Comparison of ENCODE assay signal across 8 cellular contexts in the genomic region with DNA sequence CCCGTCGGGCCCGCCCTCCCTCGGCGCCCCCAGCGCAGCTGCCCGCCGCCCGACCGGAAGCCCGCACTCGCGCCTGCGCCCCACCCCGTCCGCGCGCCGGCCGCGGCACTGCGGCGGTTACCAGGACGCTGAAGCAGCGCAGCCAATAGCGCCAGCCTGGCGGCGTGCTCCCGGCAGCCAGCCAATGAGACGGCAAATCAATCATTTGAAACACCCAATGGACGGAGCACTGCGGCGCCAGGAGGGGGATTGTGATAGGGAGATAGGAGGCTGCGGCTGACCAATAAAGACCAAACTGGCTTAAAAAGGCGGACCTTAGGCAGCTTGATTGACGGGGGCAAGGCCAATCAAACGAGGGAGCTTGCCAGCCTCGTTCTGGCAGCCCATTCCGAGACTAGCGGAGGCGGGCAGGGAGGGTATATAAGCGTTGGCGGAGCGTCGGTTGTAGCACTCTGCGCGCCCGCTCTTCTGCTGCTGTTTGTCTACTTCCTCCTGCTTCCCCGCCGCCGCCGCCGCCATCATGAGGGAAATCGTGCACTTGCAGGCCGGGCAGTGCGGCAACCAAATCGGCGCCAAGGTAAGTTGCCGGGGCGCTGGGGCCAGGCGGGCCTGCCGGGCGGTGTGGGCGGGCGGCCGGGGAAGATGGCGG. TPM values are rescaled to one million over a fixed set of nuclear protein-coding genes. Genes with fewer than 3 reads are reported as not detected.
DNase-seq lines count a peak whose midpoint lies in the region; ATAC-seq and TF ChIP-seq lines count a peak whose summit lies in the region.

A gene (plus strand): TSS at position 447 of the 649 bp plus-strand sequence. CDS start 74 bp downstream, at position 521.

- intact Hi-C loops in esophagus squamous epithelium (cut with DNase I), result no loop called here

- peak in 3 of 4 donors; percentile 90 to 100 (median 100) for TF ChIP-seq POLR2A in esophagus squamous epithelium (IDR thresholded peaks at IDR 0.05)

- no peaks in the 10 kb centered on the region for H3K9me3 ChIP-seq in Karpas-422 (ENCODE audit: low read length)
- H3K9me3 ChIP-seq in esophagus squamous epithelium, result no peaks in the 10 kb centered on the region

- peak within 1 kb of the TSS; percentile 98 for H3K4me2 ChIP-seq in Karpas-422 (ENCODE audit: low read depth, low read length, poor library complexity, severe bottlenecking)

- TF ChIP-seq CTCF in esophagus squamous epithelium (IDR thresholded peaks at IDR 0.05), result peak in 3 of 6 experiments; percentile 14 to 35 (median 15)

- no peaks in the 10 kb centered on the region for H3K9me2 ChIP-seq in Karpas-422 (replicated peaks; ENCODE audit: insufficient read depth, low read length)

- H2AFZ ChIP-seq in Karpas-422 (ENCODE audit: low read length), result peak within 1 kb of the TSS; percentile 77

- peak within 1 kb of the TSS; percentile 98 for H3K4me3 ChIP-seq in Karpas-422 (ENCODE audit: low read length)
- H3K4me3 ChIP-seq in esophagus squamous epithelium, result peak within 1 kb of the TSS; percentile 74 to 97 (median 88)

- 0 out of 2 replicates have a peak, but pooled peaks cover 5% of the 10 kb centered on the region for H3K79me2 ChIP-seq in Karpas-422 (ENCODE audit: low read length)

- peaks cover 17% of the 10 kb centered on the region for H3K36me3 ChIP-seq in Karpas-422 (ENCODE audit: insufficient read depth, low read length)
- H3K36me3 ChIP-seq in esophagus squamous epithelium, result peaks cover 6 to 21% (median 21%) of the 10 kb centered on the region in 3 donors

- H3K27ac ChIP-seq in Karpas-422 (ENCODE audit: low read length) (peak within 1 kb of the TSS; percentile 88), esophagus squamous epithelium (peak within 1 kb of the TSS; percentile 94 to 100 (median 98))

- H3K4me1 ChIP-seq in Karpas-422 (ENCODE audit: low read length), result peaks cover 45% of the 10 kb centered on the region
- H3K4me1 ChIP-seq in esophagus squamous epithelium, result peaks cover 44 to 91% (median 48%) of the 10 kb centered on the region in 3 donors

- 0% methylated on average over 9 to 14 of the region's 67 CpGs for WGBS in esophagus squamous epithelium, 2 donors

- H4K20me1 ChIP-seq in Karpas-422 (ENCODE audit: insufficient read depth, low read depth, low read length), result peaks cover 40% of the 10 kb centered on the region

- DNase-seq in DMS79 treated with DMSO at 0.1 percent for 48 hours (lab: John Stamatoyannopoulos, UW), result peak; percentile 99
- DNase-seq in Karpas-422, result peak; percentile 100
- DNase-seq in RKO (ENCODE audit: low spot score), result peak; percentile 100
- DNase-seq in activated T-helper 1 cell treated with Interleukin-2 at 50 U/mL for 16 hours (ENCODE audit: low read depth), result peak; percentile 95
- DNase-seq in esophagus squamous epithelium (lab: John Stamatoyannopoulos, UW), result peak; percentile 97
- DNase-seq in myocyte (ENCODE audit: low read depth), result peak; percentile 100
- peak; percentile 96 to 98 for DNase-seq in stimulated activated CD8-positive, alpha-beta memory T cell treated with anti-CD3 and anti-CD28 coated beads, Interleukin-7, amount 100 ng/mL, for 48 hours (ENCODE audit: extremely low read depth in 1 of 2, low read depth in 1 of 2)

- peak; percentile 63 for ATAC-seq in GM21825 (IDR thresholded peaks at IDR 0.05; ENCODE audit: unreplicated experiment)

- no peaks in the 10 kb centered on the region for H3K27me3 ChIP-seq in Karpas-422 (ENCODE audit: low read length)
- H3K27me3 ChIP-seq in esophagus squamous epithelium, result peaks cover 0 to 3% (median 0%) of the 10 kb centered on the region in 4 donors

- peak within 1 kb of the TSS; percentile 97 for H3K9ac ChIP-seq in Karpas-422 (ENCODE audit: low read length)

RNA-seq across cellular contexts. Expression of the gene that starts here (rescaled TPM):
- total RNA-seq in Karpas-422 (2014; rRNA removed; shearing (Covaris generic); ENCODE audit: low replicate concordance), result 97.1 and 152 TPM in 2 replicates
- 100 to 1,000 TPM; 367 to 753 (median 540) TPM for total RNA-seq in esophagus squamous epithelium
- total RNA-seq in myocyte, result 211 and 249 TPM in 2 replicates
- 266 TPM for polyA plus RNA-seq in myocyte (2012)

Comparison
In these comparisons a context has a peak if more than half of its experiments do, and no peak if none do; other contexts are left out.
1. Peak in every context shown above with its lines: DNase-seq, ATAC-seq, H3K4me3 ChIP-seq and H3K27ac ChIP-seq.